In the genomic region with DNA sequence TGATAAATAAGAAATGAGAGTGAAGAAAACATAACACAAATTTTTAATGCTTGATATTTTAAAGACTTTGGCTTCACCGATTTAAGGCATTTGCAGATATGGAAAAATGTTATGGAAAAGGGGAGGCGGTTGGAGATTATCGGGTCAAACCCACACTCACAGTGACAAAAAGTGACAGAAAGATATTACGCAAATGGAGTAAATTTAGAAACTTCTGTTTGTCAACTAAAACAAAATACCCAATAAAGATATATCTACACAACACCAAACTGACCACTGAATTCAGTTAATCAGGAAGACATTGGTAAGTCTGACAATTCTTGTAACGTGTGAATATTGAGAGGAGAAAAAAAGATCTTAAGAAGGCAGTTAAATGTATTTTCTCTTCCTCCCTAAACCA, we compare ENCODE assay signal across 1 cellular context.
TF ChIP-seq lines count a peak whose summit lies in the region.

No MANE protein-coding gene starts in this region.

TF ChIP-seq in GM12878, 131 proteins besides CTCF, POLR2A, EP300 and RAD21 (continued from another document):
- TF ChIP-seq, protein P1, sequence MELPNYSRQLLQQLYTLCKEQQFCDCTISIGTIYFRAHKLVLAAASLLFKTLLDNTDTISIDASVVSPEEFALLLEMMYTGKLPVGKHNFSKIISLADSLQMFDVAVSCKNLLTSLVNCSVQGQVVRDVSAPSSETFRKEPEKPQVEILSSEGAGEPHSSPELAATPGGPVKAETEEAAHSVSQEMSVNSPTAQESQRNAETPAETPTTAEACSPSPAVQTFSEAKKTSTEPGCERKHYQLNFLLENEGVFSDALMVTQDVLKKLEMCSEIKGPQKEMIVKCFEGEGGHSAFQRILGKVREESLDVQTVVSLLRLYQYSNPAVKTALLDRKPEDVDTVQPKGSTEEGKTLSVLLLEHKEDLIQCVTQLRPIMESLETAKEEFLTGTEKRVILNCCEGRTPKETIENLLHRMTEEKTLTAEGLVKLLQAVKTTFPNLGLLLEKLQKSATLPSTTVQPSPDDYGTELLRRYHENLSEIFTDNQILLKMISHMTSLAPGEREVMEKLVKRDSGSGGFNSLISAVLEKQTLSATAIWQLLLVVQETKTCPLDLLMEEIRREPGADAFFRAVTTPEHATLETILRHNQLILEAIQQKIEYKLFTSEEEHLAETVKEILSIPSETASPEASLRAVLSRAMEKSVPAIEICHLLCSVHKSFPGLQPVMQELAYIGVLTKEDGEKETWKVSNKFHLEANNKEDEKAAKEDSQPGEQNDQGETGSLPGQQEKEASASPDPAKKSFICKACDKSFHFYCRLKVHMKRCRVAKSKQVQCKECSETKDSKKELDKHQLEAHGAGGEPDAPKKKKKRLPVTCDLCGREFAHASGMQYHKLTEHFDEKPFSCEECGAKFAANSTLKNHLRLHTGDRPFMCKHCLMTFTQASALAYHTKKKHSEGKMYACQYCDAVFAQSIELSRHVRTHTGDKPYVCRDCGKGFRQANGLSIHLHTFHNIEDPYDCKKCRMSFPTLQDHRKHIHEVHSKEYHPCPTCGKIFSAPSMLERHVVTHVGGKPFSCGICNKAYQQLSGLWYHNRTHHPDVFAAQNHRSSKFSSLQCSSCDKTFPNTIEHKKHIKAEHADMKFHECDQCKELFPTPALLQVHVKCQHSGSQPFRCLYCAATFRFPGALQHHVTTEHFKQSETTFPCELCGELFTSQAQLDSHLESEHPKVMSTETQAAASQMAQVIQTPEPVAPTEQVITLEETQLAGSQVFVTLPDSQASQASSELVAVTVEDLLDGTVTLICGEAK (IDR thresholded peaks at IDR 0.05; ENCODE audit: borderline replicate concordance) = peak; percentile 56; the same call in 1 of the 2 replicates
- TF ChIP-seq, protein P2, sequence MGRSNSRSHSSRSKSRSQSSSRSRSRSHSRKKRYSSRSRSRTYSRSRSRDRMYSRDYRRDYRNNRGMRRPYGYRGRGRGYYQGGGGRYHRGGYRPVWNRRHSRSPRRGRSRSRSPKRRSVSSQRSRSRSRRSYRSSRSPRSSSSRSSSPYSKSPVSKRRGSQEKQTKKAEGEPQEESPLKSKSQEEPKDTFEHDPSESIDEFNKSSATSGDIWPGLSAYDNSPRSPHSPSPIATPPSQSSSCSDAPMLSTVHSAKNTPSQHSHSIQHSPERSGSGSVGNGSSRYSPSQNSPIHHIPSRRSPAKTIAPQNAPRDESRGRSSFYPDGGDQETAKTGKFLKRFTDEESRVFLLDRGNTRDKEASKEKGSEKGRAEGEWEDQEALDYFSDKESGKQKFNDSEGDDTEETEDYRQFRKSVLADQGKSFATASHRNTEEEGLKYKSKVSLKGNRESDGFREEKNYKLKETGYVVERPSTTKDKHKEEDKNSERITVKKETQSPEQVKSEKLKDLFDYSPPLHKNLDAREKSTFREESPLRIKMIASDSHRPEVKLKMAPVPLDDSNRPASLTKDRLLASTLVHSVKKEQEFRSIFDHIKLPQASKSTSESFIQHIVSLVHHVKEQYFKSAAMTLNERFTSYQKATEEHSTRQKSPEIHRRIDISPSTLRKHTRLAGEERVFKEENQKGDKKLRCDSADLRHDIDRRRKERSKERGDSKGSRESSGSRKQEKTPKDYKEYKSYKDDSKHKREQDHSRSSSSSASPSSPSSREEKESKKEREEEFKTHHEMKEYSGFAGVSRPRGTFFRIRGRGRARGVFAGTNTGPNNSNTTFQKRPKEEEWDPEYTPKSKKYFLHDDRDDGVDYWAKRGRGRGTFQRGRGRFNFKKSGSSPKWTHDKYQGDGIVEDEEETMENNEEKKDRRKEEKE (IDR thresholded peaks at IDR 0.05) = no peak
